15 cellular contexts compared by ENCODE assay signal in genomic region chr3:194370753-194371152, GRCh38. TPM values are rescaled to one million over a fixed set of nuclear protein-coding genes. Genes with fewer than 3 reads are reported as not detected.
"Had no signal": no experiment of that assay in that cellular context is flagged by ENCODE, and none has a peak within 500 bp of the region (broad histone marks: within the 10 kb centered on the region; RNA-seq: fewer than 3 reads in every experiment).

No MANE protein-coding gene starts in this region.

- H3K27ac Mint-ChIP-seq: activated naive CD4-positive, alpha-beta T cell treated with anti-CD3 and anti-CD28 coated beads for 36 hours; activated T-helper 17 cell treated with anti-CD3 and anti-CD28 coated beads, Interleukin-2, amount 50 U/mL, for 72 hours; natural killer cell treated with Interleukin-12 subunit alpha and Interleukin-12 subunit beta and Interleukin-15 and Interleukin-18, amount 100 ng/mL, for 72 hours had no signal

- H3K4me1 Mint-ChIP-seq: activated T-helper 17 cell treated with anti-CD3 and anti-CD28 coated beads, Interleukin-2, amount 50 U/mL, for 72 hours had no signal

- ATAC-seq: activated T-helper 17 cell treated with anti-CD3 and anti-CD28 coated beads, Interleukin-2, amount 50 U/mL, for 72 hours; esophagus mucosa; natural killer cell treated with Interleukin-12 subunit alpha and Interleukin-12 subunit beta and Interleukin-15 and Interleukin-18, amount 100 ng/mL, for 72 hours; right lobe of liver had no signal

- H3K4me3 Mint-ChIP-seq: activated naive CD4-positive, alpha-beta T cell treated with anti-CD3 and anti-CD28 coated beads for 36 hours; activated T-helper 17 cell treated with anti-CD3 and anti-CD28 coated beads, Interleukin-2, amount 50 U/mL, for 72 hours; natural killer cell treated with Interleukin-12 subunit alpha and Interleukin-12 subunit beta and Interleukin-15 and Interleukin-18, amount 100 ng/mL, for 72 hours had no signal

- H3K9me3 Mint-ChIP-seq: activated naive CD4-positive, alpha-beta T cell treated with anti-CD3 and anti-CD28 coated beads for 36 hours; activated T-helper 17 cell treated with anti-CD3 and anti-CD28 coated beads, Interleukin-2, amount 50 U/mL, for 72 hours; natural killer cell treated with Interleukin-12 subunit alpha and Interleukin-12 subunit beta and Interleukin-15 and Interleukin-18, amount 100 ng/mL, for 72 hours had no signal

- H3K36me3 Mint-ChIP-seq: natural killer cell treated with Interleukin-12 subunit alpha and Interleukin-12 subunit beta and Interleukin-15 and Interleukin-18, amount 100 ng/mL, for 72 hours had no signal

- DNase-seq: activated naive CD4-positive, alpha-beta T cell treated with anti-CD3 and anti-CD28 coated beads for 36 hours; dorsolateral prefrontal cortex; mesenchymal stem cell; right lobe of liver; stimulated activated CD4-positive, alpha-beta T cell treated with anti-CD3 and anti-CD28 coated beads, Interleukin-4, amount 100 ng/mL, for 4 hours; stimulated activated CD8-positive, alpha-beta memory T cell treated with anti-CD3 and anti-CD28 coated beads, Interleukin-4, amount 100 ng/mL, for 48 hours; stimulated activated naive CD4-positive, alpha-beta T cell treated with Interleukin-2 at 50 U/mL for 16 hours; transverse colon had no signal

RNA-seq across cellular contexts. Expression of gene LRRC15, which starts 1.2 kb away (rescaled TPM):
- total RNA-seq: activated naive CD4-positive, alpha-beta T cell treated with anti-CD3 and anti-CD28 coated beads for 36 hours; activated T-helper 17 cell treated with anti-CD3 and anti-CD28 coated beads, Interleukin-2, amount 50 U/mL, for 72 hours; natural killer cell treated with Interleukin-12 subunit alpha and Interleukin-12 subunit beta and Interleukin-15 and Interleukin-18, amount 100 ng/mL, for 72 hours; pulmonary artery endothelial cell; T-helper 2 cell treated with Interferon-gamma antibody and Interleukin-4, amounts not matched to agents 100 ng/mL and 5 ng/mL, for 36 hours had no signal
- polyA plus RNA-seq: keratinocyte had no signal

RNA-seq across cellular contexts. Expression of gene CPN2, which starts 19.6 kb away (rescaled TPM):
- total RNA-seq: activated naive CD4-positive, alpha-beta T cell treated with anti-CD3 and anti-CD28 coated beads for 36 hours; activated T-helper 17 cell treated with anti-CD3 and anti-CD28 coated beads, Interleukin-2, amount 50 U/mL, for 72 hours; dorsolateral prefrontal cortex; esophagus mucosa; natural killer cell treated with Interleukin-12 subunit alpha and Interleukin-12 subunit beta and Interleukin-15 and Interleukin-18, amount 100 ng/mL, for 72 hours; pulmonary artery endothelial cell; T-helper 2 cell treated with Interferon-gamma antibody and Interleukin-4, amounts not matched to agents 100 ng/mL and 5 ng/mL, for 36 hours had no signal
- polyA plus RNA-seq: keratinocyte, smooth muscle cell had no signal

RNA-seq across cellular contexts. Expression of gene GP5, which starts 28.3 kb away (rescaled TPM):
- total RNA-seq: smooth muscle cell, transverse colon had no signal
- polyA plus RNA-seq: smooth muscle cell had no signal
